ENCODE assay signal across 1 cellular context in genomic region chr1:18569811-18570545, GRCh38.
TF ChIP-seq lines count a peak whose summit lies in the region.

No MANE protein-coding gene starts in this region.

TF ChIP-seq in SK-N-SH treated with all-trans-retinoic acid at 6 μM for 48 hours, 23 proteins besides CTCF, POLR2A, EP300 and RAD21 (continued from another document):
- TF ChIP-seq CSRNP3 (CRISPR knock-in tag; IDR thresholded peaks at IDR 0.05) (no peak), ZFP30 (CRISPR knock-in tag; IDR thresholded peaks at IDR 0.05) (no peak), ZNF565 (CRISPR knock-in tag; conservative IDR thresholded peaks at IDR 0.05; ENCODE audit: low read depth) (no peak), SNAI2 (CRISPR knock-in tag; IDR thresholded peaks at IDR 0.05) (no peak), ARNTL (CRISPR knock-in tag; IDR thresholded peaks at IDR 0.05; ENCODE audit: borderline replicate concordance, low read depth) (no peak), TOX (CRISPR knock-in tag; IDR thresholded peaks at IDR 0.05; ENCODE audit: borderline replicate concordance) (no peak), TCF4 (CRISPR knock-in tag; IDR thresholded peaks at IDR 0.05; ENCODE audit: borderline replicate concordance) (no peak), ESRRG (CRISPR knock-in tag; IDR thresholded peaks at IDR 0.05) (no peak), ZC3H10 (CRISPR knock-in tag; IDR thresholded peaks at IDR 0.05) (no peak), CSDC2 (CRISPR knock-in tag; IDR thresholded peaks at IDR 0.05) (no peak), POU6F1 (CRISPR knock-in tag; IDR thresholded peaks at IDR 0.05; ENCODE audit: borderline replicate concordance, low read depth) (no peak), PPARA (CRISPR knock-in tag; IDR thresholded peaks at IDR 0.05; ENCODE audit: borderline replicate concordance) (no peak), ZNF70 (CRISPR knock-in tag; IDR thresholded peaks at IDR 0.05) (no peak), BACH2 (CRISPR knock-in tag; IDR thresholded peaks at IDR 0.05; ENCODE audit: borderline replicate concordance) (no peak), RARB (CRISPR knock-in tag; IDR thresholded peaks at IDR 0.05) (no peak), GLIS3 (CRISPR knock-in tag; IDR thresholded peaks at IDR 0.05) (no peak), OSR1 (CRISPR knock-in tag; IDR thresholded peaks at IDR 0.05) (no peak)
- TF ChIP-seq, protein P1, sequence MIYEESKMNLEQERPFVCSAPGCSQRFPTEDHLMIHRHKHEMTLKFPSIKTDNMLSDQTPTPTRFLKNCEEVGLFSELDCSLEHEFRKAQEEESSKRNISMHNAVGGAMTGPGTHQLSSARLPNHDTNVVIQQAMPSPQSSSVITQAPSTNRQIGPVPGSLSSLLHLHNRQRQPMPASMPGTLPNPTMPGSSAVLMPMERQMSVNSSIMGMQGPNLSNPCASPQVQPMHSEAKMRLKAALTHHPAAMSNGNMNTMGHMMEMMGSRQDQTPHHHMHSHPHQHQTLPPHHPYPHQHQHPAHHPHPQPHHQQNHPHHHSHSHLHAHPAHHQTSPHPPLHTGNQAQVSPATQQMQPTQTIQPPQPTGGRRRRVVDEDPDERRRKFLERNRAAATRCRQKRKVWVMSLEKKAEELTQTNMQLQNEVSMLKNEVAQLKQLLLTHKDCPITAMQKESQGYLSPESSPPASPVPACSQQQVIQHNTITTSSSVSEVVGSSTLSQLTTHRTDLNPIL (CRISPR knock-in tag; IDR thresholded peaks at IDR 0.05; ENCODE audit: low read depth), result no peak
- TF ChIP-seq, protein P2, sequence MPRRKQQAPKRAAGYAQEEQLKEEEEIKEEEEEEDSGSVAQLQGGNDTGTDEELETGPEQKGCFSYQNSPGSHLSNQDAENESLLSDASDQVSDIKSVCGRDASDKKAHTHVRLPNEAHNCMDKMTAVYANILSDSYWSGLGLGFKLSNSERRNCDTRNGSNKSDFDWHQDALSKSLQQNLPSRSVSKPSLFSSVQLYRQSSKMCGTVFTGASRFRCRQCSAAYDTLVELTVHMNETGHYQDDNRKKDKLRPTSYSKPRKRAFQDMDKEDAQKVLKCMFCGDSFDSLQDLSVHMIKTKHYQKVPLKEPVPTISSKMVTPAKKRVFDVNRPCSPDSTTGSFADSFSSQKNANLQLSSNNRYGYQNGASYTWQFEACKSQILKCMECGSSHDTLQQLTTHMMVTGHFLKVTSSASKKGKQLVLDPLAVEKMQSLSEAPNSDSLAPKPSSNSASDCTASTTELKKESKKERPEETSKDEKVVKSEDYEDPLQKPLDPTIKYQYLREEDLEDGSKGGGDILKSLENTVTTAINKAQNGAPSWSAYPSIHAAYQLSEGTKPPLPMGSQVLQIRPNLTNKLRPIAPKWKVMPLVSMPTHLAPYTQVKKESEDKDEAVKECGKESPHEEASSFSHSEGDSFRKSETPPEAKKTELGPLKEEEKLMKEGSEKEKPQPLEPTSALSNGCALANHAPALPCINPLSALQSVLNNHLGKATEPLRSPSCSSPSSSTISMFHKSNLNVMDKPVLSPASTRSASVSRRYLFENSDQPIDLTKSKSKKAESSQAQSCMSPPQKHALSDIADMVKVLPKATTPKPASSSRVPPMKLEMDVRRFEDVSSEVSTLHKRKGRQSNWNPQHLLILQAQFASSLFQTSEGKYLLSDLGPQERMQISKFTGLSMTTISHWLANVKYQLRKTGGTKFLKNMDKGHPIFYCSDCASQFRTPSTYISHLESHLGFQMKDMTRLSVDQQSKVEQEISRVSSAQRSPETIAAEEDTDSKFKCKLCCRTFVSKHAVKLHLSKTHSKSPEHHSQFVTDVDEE (CRISPR knock-in tag; IDR thresholded peaks at IDR 0.05), result no peak
